Comparison of ENCODE assay signal across 1 cellular context in the genomic region with DNA sequence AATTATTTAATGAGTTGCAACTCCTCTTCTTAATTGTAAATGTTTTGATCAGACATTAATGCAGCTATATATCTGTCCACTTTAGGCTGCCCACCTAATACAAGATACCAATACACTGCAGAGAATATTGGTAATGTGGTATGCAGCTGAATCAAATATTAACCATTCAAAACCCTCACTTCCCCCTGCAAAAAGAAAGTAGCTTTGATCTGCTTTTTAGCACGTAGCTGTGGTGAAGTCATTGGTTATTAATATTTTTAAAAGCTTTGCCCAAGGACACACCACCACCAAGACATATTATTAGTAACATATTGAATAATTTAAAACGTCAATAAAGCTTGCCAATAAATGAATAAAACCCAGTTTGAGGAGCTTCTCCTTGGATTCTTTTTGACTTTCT.
TF ChIP-seq lines count a peak whose summit lies in the region.

No MANE protein-coding gene starts in this region.

TF ChIP-seq in GM12878, 131 proteins besides CTCF, POLR2A, EP300 and RAD21:
- TF ChIP-seq TCF7 (IDR thresholded peaks at IDR 0.05; ENCODE audit: borderline replicate concordance) (0 out of 2 replicates have a peak, but pooled peaks have one; percentile 24), RCOR1 (conservative IDR thresholded peaks at IDR 0.05; ENCODE audit: low read depth, low read length) (no peak), TCF12 (IDR thresholded peaks at IDR 0.05; ENCODE audit: low read depth, low read length) (no peak), SPI1 (IDR thresholded peaks at IDR 0.05; ENCODE audit: borderline replicate concordance, insufficient read depth, low read depth, low read length) (peak; percentile 46; the same call in 1 of the 2 replicates), BHLHE40 (IDR thresholded peaks at IDR 0.05; ENCODE audit: borderline replicate concordance in 1 of 2, low read depth in 2 of 2, low read length in 1 of 2) (peak in 1 of 2 experiments; percentile 37; a peak in 1 of 4 replicates), DPF2 (IDR thresholded peaks at IDR 0.05) (0 out of 2 replicates have a peak, but pooled peaks have one; percentile 56), MEF2B (IDR thresholded peaks at IDR 0.05; ENCODE audit: partially characterized antibody, poor library complexity, severe bottlenecking) (peak; percentile 43), IKZF1 (conservative IDR thresholded peaks at IDR 0.05) (0 out of 2 replicates have a peak, but pooled peaks have one; percentile 13), JUNB (IDR thresholded peaks at IDR 0.05) (peak; percentile 45), SP1 (IDR thresholded peaks at IDR 0.05; ENCODE audit: low read depth, low read length) (no peak), RELA (IDR thresholded peaks at IDR 0.05; ENCODE audit: borderline replicate concordance, partially characterized antibody) (no peak), ATF7 (IDR thresholded peaks at IDR 0.05; ENCODE audit: low read depth) (peak; percentile 57), RUNX3 (IDR thresholded peaks at IDR 0.05; ENCODE audit: low read length) (peak; percentile 40; the same call in 1 of the 2 replicates), SMAD5 (IDR thresholded peaks at IDR 0.05; ENCODE audit: low read depth) (no peak), MTA2 (IDR thresholded peaks at IDR 0.05; ENCODE audit: low read depth) (peak; percentile 78), BCL11A (IDR thresholded peaks at IDR 0.05; ENCODE audit: low read depth, low read length) (0 out of 2 replicates have a peak, but pooled peaks have one; percentile 24)
- TF ChIP-seq, protein P1, sequence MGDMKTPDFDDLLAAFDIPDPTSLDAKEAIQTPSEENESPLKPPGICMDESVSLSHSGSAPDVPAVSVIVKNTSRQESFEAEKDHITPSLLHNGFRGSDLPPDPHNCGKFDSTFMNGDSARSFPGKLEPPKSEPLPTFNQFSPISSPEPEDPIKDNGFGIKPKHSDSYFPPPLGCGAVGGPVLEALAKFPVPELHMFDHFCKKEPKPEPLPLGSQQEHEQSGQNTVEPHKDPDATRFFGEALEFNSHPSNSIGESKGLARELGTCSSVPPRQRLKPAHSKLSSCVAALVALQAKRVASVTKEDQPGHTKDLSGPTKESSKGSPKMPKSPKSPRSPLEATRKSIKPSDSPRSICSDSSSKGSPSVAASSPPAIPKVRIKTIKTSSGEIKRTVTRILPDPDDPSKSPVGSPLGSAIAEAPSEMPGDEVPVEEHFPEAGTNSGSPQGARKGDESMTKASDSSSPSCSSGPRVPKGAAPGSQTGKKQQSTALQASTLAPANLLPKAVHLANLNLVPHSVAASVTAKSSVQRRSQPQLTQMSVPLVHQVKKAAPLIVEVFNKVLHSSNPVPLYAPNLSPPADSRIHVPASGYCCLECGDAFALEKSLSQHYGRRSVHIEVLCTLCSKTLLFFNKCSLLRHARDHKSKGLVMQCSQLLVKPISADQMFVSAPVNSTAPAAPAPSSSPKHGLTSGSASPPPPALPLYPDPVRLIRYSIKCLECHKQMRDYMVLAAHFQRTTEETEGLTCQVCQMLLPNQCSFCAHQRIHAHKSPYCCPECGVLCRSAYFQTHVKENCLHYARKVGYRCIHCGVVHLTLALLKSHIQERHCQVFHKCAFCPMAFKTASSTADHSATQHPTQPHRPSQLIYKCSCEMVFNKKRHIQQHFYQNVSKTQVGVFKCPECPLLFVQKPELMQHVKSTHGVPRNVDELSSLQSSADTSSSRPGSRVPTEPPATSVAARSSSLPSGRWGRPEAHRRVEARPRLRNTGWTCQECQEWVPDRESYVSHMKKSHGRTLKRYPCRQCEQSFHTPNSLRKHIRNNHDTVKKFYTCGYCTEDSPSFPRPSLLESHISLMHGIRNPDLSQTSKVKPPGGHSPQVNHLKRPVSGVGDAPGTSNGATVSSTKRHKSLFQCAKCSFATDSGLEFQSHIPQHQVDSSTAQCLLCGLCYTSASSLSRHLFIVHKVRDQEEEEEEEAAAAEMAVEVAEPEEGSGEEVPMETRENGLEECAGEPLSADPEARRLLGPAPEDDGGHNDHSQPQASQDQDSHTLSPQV (IDR thresholded peaks at IDR 0.05): no peak
- TF ChIP-seq, protein P2, sequence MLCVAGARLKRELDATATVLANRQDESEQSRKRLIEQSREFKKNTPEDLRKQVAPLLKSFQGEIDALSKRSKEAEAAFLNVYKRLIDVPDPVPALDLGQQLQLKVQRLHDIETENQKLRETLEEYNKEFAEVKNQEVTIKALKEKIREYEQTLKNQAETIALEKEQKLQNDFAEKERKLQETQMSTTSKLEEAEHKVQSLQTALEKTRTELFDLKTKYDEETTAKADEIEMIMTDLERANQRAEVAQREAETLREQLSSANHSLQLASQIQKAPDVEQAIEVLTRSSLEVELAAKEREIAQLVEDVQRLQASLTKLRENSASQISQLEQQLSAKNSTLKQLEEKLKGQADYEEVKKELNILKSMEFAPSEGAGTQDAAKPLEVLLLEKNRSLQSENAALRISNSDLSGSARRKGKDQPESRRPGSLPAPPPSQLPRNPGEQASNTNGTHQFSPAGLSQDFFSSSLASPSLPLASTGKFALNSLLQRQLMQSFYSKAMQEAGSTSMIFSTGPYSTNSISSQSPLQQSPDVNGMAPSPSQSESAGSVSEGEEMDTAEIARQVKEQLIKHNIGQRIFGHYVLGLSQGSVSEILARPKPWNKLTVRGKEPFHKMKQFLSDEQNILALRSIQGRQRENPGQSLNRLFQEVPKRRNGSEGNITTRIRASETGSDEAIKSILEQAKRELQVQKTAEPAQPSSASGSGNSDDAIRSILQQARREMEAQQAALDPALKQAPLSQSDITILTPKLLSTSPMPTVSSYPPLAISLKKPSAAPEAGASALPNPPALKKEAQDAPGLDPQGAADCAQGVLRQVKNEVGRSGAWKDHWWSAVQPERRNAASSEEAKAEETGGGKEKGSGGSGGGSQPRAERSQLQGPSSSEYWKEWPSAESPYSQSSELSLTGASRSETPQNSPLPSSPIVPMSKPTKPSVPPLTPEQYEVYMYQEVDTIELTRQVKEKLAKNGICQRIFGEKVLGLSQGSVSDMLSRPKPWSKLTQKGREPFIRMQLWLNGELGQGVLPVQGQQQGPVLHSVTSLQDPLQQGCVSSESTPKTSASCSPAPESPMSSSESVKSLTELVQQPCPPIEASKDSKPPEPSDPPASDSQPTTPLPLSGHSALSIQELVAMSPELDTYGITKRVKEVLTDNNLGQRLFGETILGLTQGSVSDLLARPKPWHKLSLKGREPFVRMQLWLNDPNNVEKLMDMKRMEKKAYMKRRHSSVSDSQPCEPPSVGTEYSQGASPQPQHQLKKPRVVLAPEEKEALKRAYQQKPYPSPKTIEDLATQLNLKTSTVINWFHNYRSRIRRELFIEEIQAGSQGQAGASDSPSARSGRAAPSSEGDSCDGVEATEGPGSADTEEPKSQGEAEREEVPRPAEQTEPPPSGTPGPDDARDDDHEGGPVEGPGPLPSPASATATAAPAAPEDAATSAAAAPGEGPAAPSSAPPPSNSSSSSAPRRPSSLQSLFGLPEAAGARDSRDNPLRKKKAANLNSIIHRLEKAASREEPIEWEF (IDR thresholded peaks at IDR 0.05; ENCODE audit: insufficient replicate concordance, low read depth, low read length): peak; percentile 27
